ENCODE assay signal across 16 cellular contexts in genomic region chr1:54337928-54338327, GRCh38.
DNase-seq lines count a peak whose midpoint lies in the region; ATAC-seq, FAIRE-seq and TF ChIP-seq lines count a peak whose summit lies in the region.
"Had no signal": no experiment of that assay in that cellular context is flagged by ENCODE, and none has a peak within 500 bp of the region (broad histone marks: within the 10 kb centered on the region; RNA-seq: fewer than 3 reads in every experiment).

No MANE protein-coding gene starts in this region.

- H3K23me2 ChIP-seq in H1 (ENCODE audit: low read depth, low read length) = no peaks in the 10 kb centered on the region

- FAIRE-seq in H1 (lab: Jason Lieb, UNC) = no peak
- FAIRE-seq: frontal cortex, GM18507, kidney had no signal

- H3K27me3 Mint-ChIP-seq in activated CD4-positive, alpha-beta T cell treated with anti-CD3 and anti-CD28 coated beads, Interleukin-2, amount 10 ng/mL, durations not matched to agents 24 days and 14 days = no peaks in the 10 kb centered on the region
- H3K27me3 Mint-ChIP-seq: dendritic cell treated with granulocyte-macrophage colony-stimulating factor and Interleukin-4, amounts not matched to agents 40 ng/mL and 50 ng/mL, for 4 days; IgD-negative memory B cell had no signal

- H2BK5ac ChIP-seq in H1 (ENCODE audit: low read depth, low read length) = no peak overlapping the region

- no peaks in the 10 kb centered on the region for H3K9me3 Mint-ChIP-seq in activated CD4-positive, alpha-beta T cell treated with anti-CD3 and anti-CD28 coated beads, Interleukin-2, amount 10 ng/mL, durations not matched to agents 24 days and 14 days
- H3K9me3 Mint-ChIP-seq: dendritic cell treated with granulocyte-macrophage colony-stimulating factor and Interleukin-4, amounts not matched to agents 40 ng/mL and 50 ng/mL, for 4 days; IgD-negative memory B cell had no signal

- H3K4me1 ChIP-seq in H1 (replicated peaks in 1 of 4; ENCODE audit: control insufficient read depth in 3 of 4, insufficient read depth in 4 of 4, low read length in 3 of 4) = peaks cover 19 to 33% (median 26%) of the 10 kb centered on the region in 4 experiments

- H3K9ac ChIP-seq in H1 (replicated peaks in 1 of 4; ENCODE audit: extremely low read depth in 1 of 4, low read depth in 3 of 4, low read length in 3 of 4) = no peak overlapping the region

- no peak overlapping the region for H3K4me2 ChIP-seq in H1 (ENCODE audit: insufficient read depth in 1 of 2, low read depth in 2 of 2, low read length in 2 of 2)

- no peak overlapping the region for H3K14ac ChIP-seq in H1 (ENCODE audit: insufficient read length)

- peak overlapping the region; percentile 61 for H3K27ac Mint-ChIP-seq in activated CD4-positive, alpha-beta T cell treated with anti-CD3 and anti-CD28 coated beads, Interleukin-2, amount 10 ng/mL, durations not matched to agents 24 days and 14 days
- H3K27ac Mint-ChIP-seq: dendritic cell treated with granulocyte-macrophage colony-stimulating factor and Interleukin-4, amounts not matched to agents 40 ng/mL and 50 ng/mL, for 4 days; IgD-negative memory B cell had no signal

- intact Hi-C loops in activated CD4-positive, alpha-beta T cell treated with anti-CD3 and anti-CD28 coated beads, Interleukin-2, amount 10 ng/mL, durations not matched to agents 24 days and 14 days (cut with micrococcal nuclease) = no loop called here

- no peak for TF ChIP-seq CTCF in H1 (IDR thresholded peaks at IDR 0.05; ENCODE audit: control extremely low read depth in 1 of 3, insufficient read depth in 1 of 3, low read depth in 1 of 3, low read length in 3 of 3)

- H3K27ac ChIP-seq in H1 (ENCODE audit: low read depth, low read length) = no peak overlapping the region
- H3K27ac ChIP-seq: neutrophil, upper lobe of right lung had no signal

- H3K56ac ChIP-seq in H1 (replicated peaks; ENCODE audit: insufficient read length, low read depth, low read length) = no peak overlapping the region

- 0 out of 8 replicates have a peak, but pooled peaks cover 0 to 3% (median 1%) of the 10 kb centered on the region in 4 experiments for H3K36me3 ChIP-seq in H1 (ENCODE audit: control insufficient read depth in 2 of 4, insufficient read depth in 4 of 4, low read length in 3 of 4)
- H3K36me3 ChIP-seq: neutrophil, upper lobe of right lung had no signal

- ATAC-seq in HG03196 (IDR thresholded peaks at IDR 0.05; ENCODE audit: unreplicated experiment) = no peak
- ATAC-seq: upper lobe of right lung had no signal

- POLR2A ChIA-PET in H1 (lab: Charles Lee; ENCODE audit: partially characterized antibody) = interaction anchor here (1.1 to 1.4 kb wide), 5 partner anchors 10 to 69 kb away, joined by 3 to 6 read pairs (median 3); no protein-coding TSS in a partner anchor

- no peak overlapping the region for H2BK20ac ChIP-seq in H1 (ENCODE audit: low read length)

- no peak overlapping the region for H3K23ac ChIP-seq in H1 (ENCODE audit: insufficient read length)

- H2BK120ac ChIP-seq in H1 (replicated peaks; ENCODE audit: low read depth, low read length) = no peak overlapping the region

- H4K20me1 ChIP-seq in H1 (replicated peaks in 1 of 2; ENCODE audit: control insufficient read depth in 1 of 2, insufficient read depth in 2 of 2, low read length in 2 of 2) = peaks cover 10 to 31% of the 10 kb centered on the region in 2 experiments

- CTCF ChIA-PET in H1 (lab: Charles Lee; ENCODE audit: partially characterized antibody) = no interaction called here

- H2BK12ac ChIP-seq in H1 (ENCODE audit: low read depth, low read length) = no peak overlapping the region

- no peak overlapping the region for H4K5ac ChIP-seq in H1 (ENCODE audit: insufficient read length, low read depth, low read length)

- DNase-seq in activated CD4-positive, alpha-beta T cell treated with anti-CD3 and anti-CD28 coated beads, Interleukin-2, amount 10 ng/mL, durations not matched to agents 24 days and 14 days = peak; percentile 71
- no peak for DNase-seq in activated CD4-positive, alpha-beta T cell treated with anti-CD3 and anti-CD28 coated beads for 48 hours
- DNase-seq in NCI-H526 treated with DMSO at 0.1 percent for 48 hours (lab: John Stamatoyannopoulos, UW) = peak; percentile 19
- no peak for DNase-seq in H1 (ENCODE audit: low read depth in 1 of 2, low spot score in 2 of 2)
- DNase-seq in pulmonary artery endothelial cell (ENCODE audit: low read depth, low spot score) = peak; percentile 13
- DNase-seq in hypothalamus (lab: John Stamatoyannopoulos, UW) = no peak
- DNase-seq in HuH-7 (ENCODE audit: low spot score) = no peak
- DNase-seq: DND-41, kidney, upper lobe of right lung had no signal

- H2AK5ac ChIP-seq in H1 (ENCODE audit: low read depth, low read length) = no peak overlapping the region

- no peak overlapping the region for H3K4ac ChIP-seq in H1 (replicated peaks; ENCODE audit: insufficient read length, low read depth, low read length)

- H3K4me3 Mint-ChIP-seq in activated CD4-positive, alpha-beta T cell treated with anti-CD3 and anti-CD28 coated beads, Interleukin-2, amount 10 ng/mL, durations not matched to agents 24 days and 14 days = no peak overlapping the region
- H3K4me3 Mint-ChIP-seq: dendritic cell treated with granulocyte-macrophage colony-stimulating factor and Interleukin-4, amounts not matched to agents 40 ng/mL and 50 ng/mL, for 4 days had no signal

- no peak overlapping the region for H3K4me3 ChIP-seq in H1 (ENCODE audit: extremely low read depth in 1 of 4, insufficient read depth in 2 of 4, low read depth in 3 of 4, low read length in 4 of 4)
- H3K4me3 ChIP-seq: upper lobe of right lung had no signal

- peaks cover 15% of the 10 kb centered on the region for H3K36me3 Mint-ChIP-seq in activated CD4-positive, alpha-beta T cell treated with anti-CD3 and anti-CD28 coated beads, Interleukin-2, amount 10 ng/mL, durations not matched to agents 24 days and 14 days (ENCODE audit: low read depth)

- H4K91ac ChIP-seq in H1 (replicated peaks; ENCODE audit: insufficient read length, low read length) = no peak overlapping the region

- H3K9me3 ChIP-seq in H1 (ENCODE audit: insufficient read depth in 2 of 2, low read depth in 1 of 2, low read length in 1 of 2) = no peaks in the 10 kb centered on the region
- H3K9me3 ChIP-seq: neutrophil, upper lobe of right lung had no signal

- H3K79me1 ChIP-seq in H1 (ENCODE audit: low read depth, low read length) = peaks cover 29% of the 10 kb centered on the region

- H3K18ac ChIP-seq in H1 (ENCODE audit: extremely low read depth, low read length) = no peak overlapping the region

- H3K27me3 ChIP-seq in H1 (replicated peaks in 1 of 4; ENCODE audit: control insufficient read depth in 3 of 4, extremely low read depth in 1 of 4, insufficient read depth in 3 of 4, low read length in 3 of 4) = no peaks in the 10 kb centered on the region
- H3K27me3 ChIP-seq: neutrophil, upper lobe of right lung had no signal

- no peak overlapping the region for H2AFZ ChIP-seq in H1 (ENCODE audit: low read length)

- H2BK15ac ChIP-seq in H1 (ENCODE audit: low read length) = no peak overlapping the region

- WGBS in H1 (ENCODE audit: extremely low coverage in 1 of 2, insufficient coverage in 1 of 2, insufficient read length in 1 of 2, insufficient replicate concordance in 2 of 2, low coverage in 1 of 2, low lambda C conversion rate in 2 of 2, missing lambda C conversion rate in 1 of 2), 2 experiments = 95% methylated on average over 7 of the region's 7 CpGs; no CpG with 5 or more reads in 1 of the 2 experiments

- TF ChIP-seq EP300 in H1 (IDR thresholded peaks at IDR 0.05; ENCODE audit: borderline replicate concordance in 1 of 2, low read depth in 2 of 2, low read length in 2 of 2) = no peak

- peaks cover 19% of the 10 kb centered on the region for H3K4me1 Mint-ChIP-seq in activated CD4-positive, alpha-beta T cell treated with anti-CD3 and anti-CD28 coated beads, Interleukin-2, amount 10 ng/mL, durations not matched to agents 24 days and 14 days

- TF ChIP-seq POLR2A in H1 (IDR thresholded peaks at IDR 0.05; ENCODE audit: control extremely low read depth in 1 of 2, low read depth in 2 of 2, low read length in 2 of 2) = no peak

- H3K79me2 ChIP-seq in H1 (ENCODE audit: control insufficient read depth in 1 of 2, insufficient read depth in 2 of 2, low read length in 2 of 2) = peaks cover 2 to 95% of the 10 kb centered on the region in 2 experiments; a peak in 3 of 4 replicates

- H4K8ac ChIP-seq in H1 (ENCODE audit: extremely low read depth, insufficient read depth, low read length) = 0 out of 2 replicates have a peak overlapping the region, but pooled peaks have one; percentile 53

- no peak for TF ChIP-seq RAD21 in H1 (IDR thresholded peaks at IDR 0.05 in 1 of 2, conservative IDR thresholded peaks at IDR 0.05 in 1 of 2; ENCODE audit: low read depth in 2 of 2, low read length in 2 of 2)

TF ChIP-seq in H1, 55 proteins besides CTCF, POLR2A, EP300 and RAD21:
- TF ChIP-seq SIX5 (IDR thresholded peaks at IDR 0.05; ENCODE audit: low read depth, low read length) = no peak
- TF ChIP-seq CBX5 (IDR thresholded peaks at IDR 0.05; ENCODE audit: low read depth, low read length) = no peak
- no peak for TF ChIP-seq NRF1 (IDR thresholded peaks at IDR 0.05; ENCODE audit: low read depth, low read length)
- no peak for TF ChIP-seq FOSL1 (IDR thresholded peaks at IDR 0.05; ENCODE audit: insufficient read depth, low read depth, low read length)
- no peak for TF ChIP-seq TAF1 (IDR thresholded peaks at IDR 0.05; ENCODE audit: low read depth, low read length)
- TF ChIP-seq CBX8 (IDR thresholded peaks at IDR 0.05; ENCODE audit: borderline replicate concordance, low read depth, low read length) = no peak
- no peak for TF ChIP-seq JUN (IDR thresholded peaks at IDR 0.05; ENCODE audit: low read depth, low read length)

Comparison
In these comparisons a context has a peak if more than half of its experiments do, and no peak if none do; other contexts are left out.
1. DNase-seq: peak in activated CD4-positive, alpha-beta T cell treated with anti-CD3 and anti-CD28 coated beads, Interleukin-2, amount 10 ng/mL, durations not matched to agents 24 days and 14 days (single experiment), NCI-H526 treated with DMSO at 0.1 percent for 48 hours (single experiment) and pulmonary artery endothelial cell (single experiment); none in activated CD4-positive, alpha-beta T cell treated with anti-CD3 and anti-CD28 coated beads for 48 hours (single experiment), H1 (0 of 2), hypothalamus (0 of 51) and HuH-7 (single experiment).